ENCODE assay signal across 8 cellular contexts in the genomic region with DNA sequence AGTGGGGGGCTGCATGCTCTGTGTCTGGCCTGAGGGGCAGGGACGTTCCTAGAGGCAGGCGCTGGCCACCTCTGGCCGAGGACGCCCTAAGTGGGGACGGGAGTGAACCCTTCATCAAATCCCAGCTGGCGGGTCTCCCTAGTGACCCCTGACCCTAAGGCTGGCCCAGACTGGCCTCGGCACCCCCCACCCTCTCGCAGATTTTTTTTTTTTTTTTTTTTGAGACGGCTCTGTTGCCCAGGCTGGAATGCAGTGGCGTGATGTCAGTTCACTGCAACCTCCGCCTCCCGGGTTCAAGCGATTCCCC. TPM values are rescaled to one million over a fixed set of nuclear protein-coding genes. Genes with fewer than 3 reads are reported as not detected.
A peak's percentile ranks its signal among the peaks of the same experiment; 100 is the strongest.
DNase-seq lines count a peak whose midpoint lies in the region; ATAC-seq and TF ChIP-seq lines count a peak whose summit lies in the region.

No MANE protein-coding gene starts in this region.

- H3K14ac ChIP-seq in mesenchymal stem cell (ENCODE audit: low read length in 2 of 2), result peak overlapping the region in 1 of 2 experiments; percentile 96

- H2AK5ac ChIP-seq in mesenchymal stem cell (ENCODE audit: low read length, severe bottlenecking), result peak overlapping the region; percentile 40

- H3K27me3 ChIP-seq in body of pancreas (no peaks in the 10 kb centered on the region), mesenchymal stem cell (ENCODE audit: control insufficient read depth in 1 of 2, insufficient read depth in 1 of 2, low read length in 2 of 2) (no peaks in the 10 kb centered on the region), transverse colon (no peaks in the 10 kb centered on the region)

- H3K4me1 Mint-ChIP-seq in activated naive CD4-positive, alpha-beta T cell treated with anti-CD3 and anti-CD28 coated beads, Interleukin-2, amount 50 U/mL, for 24 hours, result peaks cover 4% of the 10 kb centered on the region

- in situ Hi-C loops in transverse colon (cut with MboI; ENCODE audit: low pct_ligation_motif_present in 1 of 4, low pct_unique_long_range_greater_than_20kb in 1 of 4, low sequenced_read_pairs in 3 of 4), result no loop called here
- in situ Hi-C loops in G401 (cut with HindIII; ENCODE audit: low sequenced_read_pairs), result no loop called here

- TF ChIP-seq CTCF in body of pancreas (IDR thresholded peaks at IDR 0.05) (no peak), transverse colon (IDR thresholded peaks at IDR 0.05) (no peak)

- peak overlapping the region; percentile 27 for H3K27ac Mint-ChIP-seq in activated naive CD4-positive, alpha-beta T cell treated with anti-CD3 and anti-CD28 coated beads, Interleukin-2, amount 50 U/mL, for 24 hours

- peaks cover 9% of the 10 kb centered on the region for H3K79me1 ChIP-seq in mesenchymal stem cell (replicated peaks; ENCODE audit: low read length, poor library complexity, severe bottlenecking)

- H3K27me3 Mint-ChIP-seq in activated naive CD4-positive, alpha-beta T cell treated with anti-CD3 and anti-CD28 coated beads, Interleukin-2, amount 50 U/mL, for 24 hours, result no peaks in the 10 kb centered on the region

- H3K4me3 Mint-ChIP-seq in activated naive CD4-positive, alpha-beta T cell treated with anti-CD3 and anti-CD28 coated beads, Interleukin-2, amount 50 U/mL, for 24 hours, result peak overlapping the region; percentile 61

- H3K23ac ChIP-seq in mesenchymal stem cell (ENCODE audit: low read length in 2 of 2), result peak overlapping the region in 1 of 2 experiments; percentile 60

- H3K4me1 ChIP-seq in body of pancreas, result peaks cover 48% of the 10 kb centered on the region
- H3K4me1 ChIP-seq in mesenchymal stem cell (ENCODE audit: control insufficient read depth, insufficient read depth, low read depth, low read length), result peaks cover 60% of the 10 kb centered on the region
- peaks cover 26 to 62% (median 46%) of the 10 kb centered on the region in 4 donors for H3K4me1 ChIP-seq in transverse colon

- H3K36me3 Mint-ChIP-seq in activated naive CD4-positive, alpha-beta T cell treated with anti-CD3 and anti-CD28 coated beads, Interleukin-2, amount 50 U/mL, for 24 hours, result no peaks in the 10 kb centered on the region

- peak overlapping the region; percentile 95 for H4K8ac ChIP-seq in mesenchymal stem cell (ENCODE audit: low read length)

- no peaks in the 10 kb centered on the region for H3K9me3 ChIP-seq in body of pancreas
- H3K9me3 ChIP-seq in mesenchymal stem cell (ENCODE audit: control insufficient read depth, low read length), result no peaks in the 10 kb centered on the region
- H3K9me3 ChIP-seq in transverse colon, result no peaks in the 10 kb centered on the region

- H3K9ac ChIP-seq in mesenchymal stem cell (ENCODE audit: low read length), result peak overlapping the region; percentile 92

- H3K4me3 ChIP-seq in body of pancreas (peak overlapping the region; percentile 4 to 30), mesenchymal stem cell (ENCODE audit: insufficient read depth in 1 of 2, low read depth in 1 of 2, low read length in 2 of 2) (peak overlapping the region; percentile 58 to 81), transverse colon (peak overlapping the region; percentile 53 to 96 (median 65))

- 47 to 55% methylated on average over 10 to 13 of the region's 13 CpGs for WGBS in body of pancreas, 2 donors
- 55% methylated on average over 13 of the region's 13 CpGs for WGBS in mesenchymal stem cell
- 42% methylated on average over 13 of the region's 13 CpGs; no CpG with 5 or more reads in 1 of the 2 donors for WGBS in transverse colon (ENCODE audit: low coverage in 1 of 2), 2 donors

- no peak for ATAC-seq in body of pancreas
- ATAC-seq in GM18870 (IDR thresholded peaks at IDR 0.05; ENCODE audit: unreplicated experiment), result no peak

- peak overlapping the region; percentile 88 to 98 for H3K4ac ChIP-seq in mesenchymal stem cell (ENCODE audit: low read depth in 1 of 2, low read length in 2 of 2)

- H2BK15ac ChIP-seq in mesenchymal stem cell (ENCODE audit: low read depth, poor library complexity, severe bottlenecking), result peak overlapping the region; percentile 85

- peak overlapping the region in 1 of 2 experiments; percentile 77 for H2BK12ac ChIP-seq in mesenchymal stem cell (ENCODE audit: low read length in 2 of 2)

- H4K91ac ChIP-seq in mesenchymal stem cell (ENCODE audit: low read length), result peak overlapping the region; percentile 95

- TF ChIP-seq EP300 in transverse colon (IDR thresholded peaks at IDR 0.05; ENCODE audit: low read depth), result no peak

- peak overlapping the region; percentile 73 for H2AFZ ChIP-seq in mesenchymal stem cell (ENCODE audit: low read depth, low read length)

- intact Hi-C loops in body of pancreas (cut with DNase I), result loop anchor here (10.0 kb wide), 1 partner anchor 162 kb away; no protein-coding TSS in a partner anchor
- intact Hi-C loops in transverse colon (cut with DNase I; ENCODE audit: low total_unique reads), result no loop called here

- H3K9me3 Mint-ChIP-seq in activated naive CD4-positive, alpha-beta T cell treated with anti-CD3 and anti-CD28 coated beads, Interleukin-2, amount 50 U/mL, for 24 hours, result no peaks in the 10 kb centered on the region

- peak overlapping the region; percentile 82 to 98 for H3K18ac ChIP-seq in mesenchymal stem cell (ENCODE audit: low read depth in 1 of 2, low read length in 2 of 2)

- peak overlapping the region; percentile 85 for H3K4me2 ChIP-seq in mesenchymal stem cell (ENCODE audit: low read length, poor library complexity, severe bottlenecking)

- H3K36me3 ChIP-seq in body of pancreas (replicated peaks in 1 of 2; ENCODE audit: insufficient read depth in 1 of 2, low read depth in 2 of 2), result no peaks in the 10 kb centered on the region
- H3K36me3 ChIP-seq in mesenchymal stem cell (ENCODE audit: control insufficient read depth in 1 of 2, insufficient read depth in 2 of 2, low read depth in 1 of 2, low read length in 2 of 2), result peaks cover 4 to 36% of the 10 kb centered on the region in 2 experiments
- H3K36me3 ChIP-seq in transverse colon, result no peaks in the 10 kb centered on the region

- no peak for DNase-seq in activated naive CD4-positive, alpha-beta T cell treated with Interleukin-2 at 50 U/mL for 16 hours
- DNase-seq in body of pancreas (no peak), mesenchymal stem cell (no peak), transverse colon (no peak), NCI-H446 (lab: John Stamatoyannopoulos, UW) (no peak), G401 (ENCODE audit: low spot score) (no peak)

- H2BK5ac ChIP-seq in mesenchymal stem cell (ENCODE audit: low read depth, low read length, poor library complexity, severe bottlenecking), result peak overlapping the region; percentile 85

- TF ChIP-seq POLR2A in body of pancreas (IDR thresholded peaks at IDR 0.05), result no peak
- no peak for TF ChIP-seq POLR2A in transverse colon (IDR thresholded peaks at IDR 0.05)

- H3K27ac ChIP-seq in body of pancreas (peak overlapping the region; percentile 75 to 91 (median 89)), mesenchymal stem cell (ENCODE audit: low read length, poor library complexity, severe bottlenecking) (peak overlapping the region; percentile 77), transverse colon (peak overlapping the region; percentile 91 to 99 (median 98))

- H2BK120ac ChIP-seq in mesenchymal stem cell (ENCODE audit: low read depth, low read length), result peak overlapping the region; percentile 69

RNA-seq across cellular contexts. Expression of gene MXD4, which starts 1.0 kb away (rescaled TPM):
- 10 to 100 TPM; 40.7 to 45.5 TPM for total RNA-seq in body of pancreas
- 61.3 TPM for polyA plus RNA-seq in mesenchymal stem cell (2013, experiment 1 of 2)
- polyA plus RNA-seq in mesenchymal stem cell (2013, experiment 2 of 2), result 61.0 TPM
- total RNA-seq in transverse colon, result 100 to 1,000 TPM in 1 of 4 donors, 10 to 100 TPM in 3; 48.1 to 101 (median 57.7) TPM
- total RNA-seq in G401 (2014; rRNA removed; shearing (Covaris generic)), result 53.2 and 72.2 TPM in 2 replicates

RNA-seq across cellular contexts. Expression of gene HAUS3, which starts 21.0 kb away (rescaled TPM):
- total RNA-seq in body of pancreas, result 10 to 100 TPM in 1 of 2 donors, 1 to 10 TPM in 1; 7.3 to 11.9 TPM
- 7.1 TPM for polyA plus RNA-seq in mesenchymal stem cell (2013, experiment 1 of 2)
- polyA plus RNA-seq in mesenchymal stem cell (2013, experiment 2 of 2), result 7.2 TPM
- 10 to 100 TPM in 3 of 4 donors, 1 to 10 TPM in 1; 2.0 to 18.0 (median 11.3) TPM for total RNA-seq in transverse colon
- total RNA-seq in G401 (2014; rRNA removed; shearing (Covaris generic)), result 12.3 and 15.5 TPM in 2 replicates

RNA-seq across cellular contexts. Expression of gene POLN, which starts 21.0 kb away (rescaled TPM):
- 1 to 10 TPM; 4.9 to 5.9 TPM for total RNA-seq in body of pancreas
- polyA plus RNA-seq in mesenchymal stem cell (2013, experiment 1 of 2), result 1.0 TPM
- polyA plus RNA-seq in mesenchymal stem cell (2013, experiment 2 of 2), result 1.1 TPM
- total RNA-seq in transverse colon, result 1 to 10 TPM in 2 of 4 donors, under 1 TPM in 2; 0.27 to 2.6 (median 1.4) TPM
- 0.17 and 0.49 TPM in 2 replicates for total RNA-seq in G401 (2014; rRNA removed; shearing (Covaris generic))

Comparison
In these comparisons a context has a peak if more than half of its experiments do, and no peak if none do; other contexts are left out.
1. H3K4me3 ChIP-seq: peak in every context shown above with its lines; median percentile 70 in mesenchymal stem cell; 65 in transverse colon; 17 in body of pancreas.